Comparison of ENCODE assay signal across 15 cellular contexts in the genomic region with DNA sequence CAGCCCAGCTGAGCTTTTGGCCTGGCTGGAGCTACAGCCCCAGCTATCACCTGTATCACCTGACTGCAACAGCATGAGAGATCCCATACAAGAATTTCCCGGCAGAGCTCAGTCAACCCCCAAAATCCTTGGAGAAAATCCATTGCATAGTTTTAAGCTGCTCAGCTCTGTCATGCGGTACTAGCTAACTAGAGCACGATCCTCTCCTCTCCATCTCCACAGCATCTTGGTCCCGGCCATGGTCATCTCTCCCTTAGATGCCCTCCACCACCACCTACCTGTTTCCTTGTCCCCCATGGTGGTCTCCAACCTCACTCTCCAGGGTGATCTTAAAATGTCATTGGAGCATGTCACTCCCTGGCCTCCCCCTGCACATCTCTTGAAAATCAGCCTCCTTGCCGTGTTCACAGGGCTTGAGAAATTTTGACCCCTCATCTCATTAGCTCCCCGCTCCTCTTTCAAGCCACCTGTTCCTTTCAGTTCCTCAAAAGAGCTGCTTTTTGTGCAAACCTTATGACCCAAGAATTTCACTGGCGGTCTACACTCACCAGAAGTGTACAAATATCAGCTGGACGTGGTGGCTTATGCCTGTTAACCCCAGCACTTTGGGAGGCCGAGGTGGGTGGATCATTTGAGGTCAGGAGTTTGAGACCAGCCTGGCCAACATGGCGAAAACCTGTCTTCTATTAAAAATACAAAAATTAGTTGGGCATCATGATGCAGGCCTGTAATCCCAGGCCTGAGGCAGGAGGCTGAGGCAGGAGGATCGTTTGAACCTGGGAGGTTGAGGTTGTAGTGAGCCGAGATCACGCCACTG. TPM values are rescaled to one million over a fixed set of nuclear protein-coding genes. Genes with fewer than 3 reads are reported as not detected.
A peak's percentile ranks its signal among the peaks of the same experiment; 100 is the strongest.
DNase-seq lines count a peak whose midpoint lies in the region; ATAC-seq, FAIRE-seq and TF ChIP-seq lines count a peak whose summit lies in the region.
"Had no signal": no experiment of that assay in that cellular context is flagged by ENCODE, and none has a peak within 500 bp of the region (broad histone marks: within the 10 kb centered on the region; RNA-seq: fewer than 3 reads in every experiment).

No MANE protein-coding gene starts in this region.

- peak; percentile 35; the same call in 1 of the 2 replicates for TF ChIP-seq POLR2A in GM12892 (IDR thresholded peaks at IDR 0.05; ENCODE audit: low read depth, low read length)

- H2AFZ ChIP-seq in OCI-LY7 (ENCODE audit: low read length) = no peak overlapping the region; the same call in 1 of the 2 replicates

- H3K27ac ChIP-seq in OCI-LY7 (ENCODE audit: low read depth, low read length, poor library complexity, severe bottlenecking) = peak overlapping the region; percentile 69

- no peaks in the 10 kb centered on the region for H3K9me2 ChIP-seq in OCI-LY7 (ENCODE audit: insufficient read depth, low read length)

- BruUV-seq in OCI-LY7 (replicated peaks; lab: Mats Ljungman, UMichigan) = no TSS peak

- peaks cover 12% of the 10 kb centered on the region; the same call in 1 of the 2 replicates for H3K9me3 ChIP-seq in OCI-LY7 (ENCODE audit: low read length)

- DNase-seq in GM12892 (ENCODE audit: insufficient read length) (peak; percentile 54), OCI-LY7 (ENCODE audit: low spot score) (peak; percentile 98), G401 (ENCODE audit: low spot score) (no peak), dedifferentiated amniotic fluid mesenchymal stem cell (ENCODE audit: extremely low spot score) (no peak), NCI-H1436 (lab: John Stamatoyannopoulos, UW) (no peak)
- no peak for DNase-seq in activated CD4-positive, alpha-beta T cell treated with anti-CD3 and anti-CD28 coated beads for 1 hour
- DNase-seq: amniotic stem cell; CD4-positive, CD25-positive, alpha-beta regulatory T cell; erythroblast; NCI-H446; retina; stimulated activated CD8-positive, alpha-beta memory T cell treated with anti-CD3 and anti-CD28 coated beads, Interleukin-4, amount 100 ng/mL, for 48 hours had no signal

- intact Hi-C loops in OCI-LY7 (cut with micrococcal nuclease; ENCODE audit: unreplicated experiment) = loop anchor here (1.0 to 5.0 kb wide), 2 partner anchors 170 to 205 kb away; partner anchors contain the start of gene DICER1

- POLR2A ChIA-PET in OCI-LY7 (lab: Charles Lee) = interaction anchor here (0.8 to 3.4 kb wide), 8 partner anchors 9 to 62 kb away, joined by 3 to 11 read pairs (median 4); partner anchors contain the start of gene CLMN

- CTCF ChIA-PET in OCI-LY7 (lab: Charles Lee; ENCODE audit: unreplicated experiment) = interaction anchor here (0.8 to 1.1 kb wide), 2 partner anchors 23 to 37 kb away, joined by 3 read pairs; no protein-coding TSS in a partner anchor

- in situ Hi-C loops in G401 (cut with HindIII; ENCODE audit: low sequenced_read_pairs) = no loop called here

- H3K4me3 ChIP-seq in OCI-LY7 (ENCODE audit: low read depth, low read length, poor library complexity, severe bottlenecking) = peak overlapping the region; percentile 45

- no peak for TF ChIP-seq CTCF in OCI-LY7 (conservative IDR thresholded peaks at IDR 0.05; ENCODE audit: low read length)

- no peaks in the 10 kb centered on the region; the same call in 1 of the 2 replicates for H3K36me3 ChIP-seq in OCI-LY7 (ENCODE audit: insufficient read depth, low read length)

- H3K79me2 ChIP-seq in OCI-LY7 (ENCODE audit: insufficient read depth, low read depth, low read length) = no peaks in the 10 kb centered on the region

- no peaks in the 10 kb centered on the region for H4K20me1 ChIP-seq in OCI-LY7 (ENCODE audit: insufficient read depth, low read length)

- peak; percentile 98 for FAIRE-seq in GM12892 (lab: Jason Lieb, UNC)

- peak; percentile 90 for ATAC-seq in GM19468 (IDR thresholded peaks at IDR 0.05; ENCODE audit: extremely low read depth, unreplicated experiment)
- ATAC-seq in HG03064 (IDR thresholded peaks at IDR 0.05; ENCODE audit: low read depth, unreplicated experiment) = peak; percentile 96
- ATAC-seq: left lobe of liver had no signal

- peak overlapping the region; percentile 71 for H3K4me2 ChIP-seq in OCI-LY7 (ENCODE audit: low read length)

- peaks cover 47% of the 10 kb centered on the region for H3K4me1 ChIP-seq in OCI-LY7 (ENCODE audit: insufficient read depth, low read length, poor library complexity, severe bottlenecking)

RNA-seq across cellular contexts. Expression of gene CLMN, which starts 8.1 kb away (rescaled TPM):
- polyA plus RNA-seq in GM12892 (2012; ENCODE audit: missing spikeins) = 13.9 TPM
- 5.8 and 6.8 TPM in 2 replicates for total RNA-seq in OCI-LY7 (2014; rRNA removed; shearing (Covaris generic))
- total RNA-seq in OCI-LY7 (2022) = 12.0 and 13.0 TPM in 2 replicates
- total RNA-seq in G401 (2014; rRNA removed; shearing (Covaris generic)) = not detected in 2 replicates

Comparison
In these comparisons a context has a peak if more than half of its experiments do, and no peak if none do; other contexts are left out.
1. DNase-seq: peak in GM12892 (single experiment) and OCI-LY7 (single experiment); none in G401 (single experiment), dedifferentiated amniotic fluid mesenchymal stem cell (single experiment), NCI-H1436 (single experiment) and activated CD4-positive, alpha-beta T cell treated with anti-CD3 and anti-CD28 coated beads for 1 hour (single experiment).